In genomic region chr1:9825101-9826074, GRCh38 we compare ENCODE assay signal across 8 cellular contexts. TPM values are rescaled to one million over a fixed set of nuclear protein-coding genes. Genes with fewer than 3 reads are reported as not detected.
A peak's percentile ranks its signal among the peaks of the same experiment; 100 is the strongest.
DNase-seq lines count a peak whose midpoint lies in the region; ATAC-seq, FAIRE-seq and TF ChIP-seq lines count a peak whose summit lies in the region.

No MANE protein-coding gene starts in this region.

- TF ChIP-seq CTCF in IMR-90 (conservative IDR thresholded peaks at IDR 0.05; ENCODE audit: low read depth, low read length) (no peak), brain microvascular endothelial cell (IDR thresholded peaks at IDR 0.05; ENCODE audit: low read depth, low read length, missing control alignments) (no peak)

- H3K9me3 ChIP-seq in IMR-90 (ENCODE audit: control insufficient read depth, insufficient read depth, low read length): no peaks in the 10 kb centered on the region
- H3K9me3 ChIP-seq in iPS-18a (ENCODE audit: control insufficient read depth, low read depth, low read length): no peaks in the 10 kb centered on the region
- no peaks in the 10 kb centered on the region for H3K9me3 ChIP-seq in small intestine (ENCODE audit: control insufficient read depth, low read depth)

- no TSS peak for BruUV-seq in IMR-90 (replicated peaks; lab: Mats Ljungman, UMichigan)

- H3K4me1 ChIP-seq in IMR-90 (ENCODE audit: control insufficient read depth, insufficient read depth, low read length): 0 out of 2 replicates have a peak, but pooled peaks cover 2% of the 10 kb centered on the region
- peaks cover 20% of the 10 kb centered on the region for H3K4me1 ChIP-seq in iPS-18a (ENCODE audit: control insufficient read depth, low read depth, low read length)
- peaks cover 0 to 3% of the 10 kb centered on the region in 2 donors for H3K4me1 ChIP-seq in small intestine (ENCODE audit: control insufficient read depth in 2 of 2, insufficient read depth in 1 of 2, low read depth in 1 of 2, low read length in 1 of 2)

- H2AFZ ChIP-seq in IMR-90 (replicated peaks; ENCODE audit: low read length, poor library complexity): peak overlapping the region; percentile 80

- no peak overlapping the region for H2BK5ac ChIP-seq in IMR-90 (ENCODE audit: low read depth, low read length, poor library complexity, severe bottlenecking)

- H4K20me1 ChIP-seq in IMR-90 (ENCODE audit: insufficient read depth, low read length): peaks cover 22% of the 10 kb centered on the region; the same call in 1 of the 2 replicates

- H3K9ac ChIP-seq in IMR-90 (ENCODE audit: low read depth, low read length) (no peak overlapping the region), iPS-18a (ENCODE audit: low read length) (no peak overlapping the region)

- H3K27me3 ChIP-seq in IMR-90 (ENCODE audit: control insufficient read depth, insufficient read depth, low read length) (no peaks in the 10 kb centered on the region), brain microvascular endothelial cell (replicated peaks) (no peaks in the 10 kb centered on the region), iPS-18a (ENCODE audit: control insufficient read depth, insufficient read depth, low read length) (peaks cover 41% of the 10 kb centered on the region), small intestine (ENCODE audit: control insufficient read depth in 2 of 2, insufficient read depth in 2 of 2, low read length in 2 of 2) (no peaks in the 10 kb centered on the region)

- POLR2A ChIA-PET in IMR-90 (lab: Charles Lee; ENCODE audit: unreplicated experiment): no interaction called here

- no peak for TF ChIP-seq POLR2A in IMR-90 (IDR thresholded peaks at IDR 0.05; ENCODE audit: low read depth, low read length)

- FAIRE-seq in small intestine (lab: Jason Lieb, UNC): no peak

- peak; percentile 6 for ATAC-seq in IMR-90 (ENCODE audit: low read depth)
- ATAC-seq in GM18909 (IDR thresholded peaks at IDR 0.05; ENCODE audit: poor library complexity, unreplicated experiment): no peak
- no peak for ATAC-seq in HG03139 (IDR thresholded peaks at IDR 0.05; ENCODE audit: unreplicated experiment)

- H3K4ac ChIP-seq in IMR-90 (ENCODE audit: low read depth, low read length): no peak overlapping the region; the same call in 1 of the 2 replicates

- peak overlapping the region; percentile 38 for H2AK9ac ChIP-seq in IMR-90 (replicated peaks; ENCODE audit: low read depth, low read length, poor library complexity)

- no peak for TF ChIP-seq RAD21 in IMR-90 (IDR thresholded peaks at IDR 0.05; ENCODE audit: low read length)

- H2AK5ac ChIP-seq in IMR-90 (ENCODE audit: low read depth, low read length): no peak overlapping the region

- no peak overlapping the region for H2BK15ac ChIP-seq in IMR-90 (ENCODE audit: low read depth, low read length)

- no peak overlapping the region for H4K8ac ChIP-seq in IMR-90 (ENCODE audit: low read depth in 2 of 2, low read length in 2 of 2)

- dilution Hi-C loops in IMR-90 (cut with HindIII; ENCODE audit: low sequenced_read_pairs, unreplicated experiment): no loop called here

- H2BK120ac ChIP-seq in IMR-90 (ENCODE audit: low read depth, low read length): no peak overlapping the region

- H4K5ac ChIP-seq in IMR-90 (ENCODE audit: low read depth, low read length): no peak overlapping the region

- no peak overlapping the region for H3K14ac ChIP-seq in IMR-90 (replicated peaks; ENCODE audit: low read depth, low read length)

- peaks cover 12 to 27% of the 10 kb centered on the region in 2 experiments for H3K79me1 ChIP-seq in IMR-90 (ENCODE audit: low read depth in 1 of 2, low read length in 2 of 2)

- CTCF ChIA-PET in IMR-90 (lab: Yijun Ruan, JAX): interaction anchor here (0.6 kb wide), 2 partner anchors 131 to 621 kb away, joined by 3 read pairs; no protein-coding TSS in a partner anchor

- H3K27ac ChIP-seq in IMR-90 (ENCODE audit: insufficient read depth, low read length): no peak overlapping the region
- H3K27ac ChIP-seq in brain microvascular endothelial cell: no peak overlapping the region
- no peak overlapping the region for H3K27ac ChIP-seq in iPS-18a (ENCODE audit: low read length)
- H3K27ac ChIP-seq in small intestine (ENCODE audit: low read depth in 1 of 2, low read length in 1 of 2): peak overlapping the region; percentile 74 to 92

- H3K56ac ChIP-seq in IMR-90 (ENCODE audit: extremely low read depth, insufficient read depth, low read length): no peak overlapping the region

- H3K36me3 ChIP-seq in IMR-90 (ENCODE audit: control insufficient read depth, insufficient read depth, low read length) (no peaks in the 10 kb centered on the region), brain microvascular endothelial cell (replicated peaks) (no peaks in the 10 kb centered on the region), iPS-18a (ENCODE audit: control insufficient read depth, low read depth, low read length) (no peaks in the 10 kb centered on the region), small intestine (ENCODE audit: control insufficient read depth in 2 of 2, insufficient read depth in 2 of 2, low read length in 2 of 2) (no peaks in the 10 kb centered on the region)

- in situ Hi-C loops in Caki2 (cut with HindIII; ENCODE audit: low pct_unique_long_range_greater_than_20kb, low sequenced_read_pairs) (no loop called here), IMR-90 (cut with MboI; ENCODE audit: low sequenced_read_pairs) (no loop called here), brain microvascular endothelial cell (cut with HindIII; ENCODE audit: low pct_ligation_motif_present, low sequenced_read_pairs) (no loop called here)

- H3K4me3 ChIP-seq in IMR-90 (ENCODE audit: insufficient read depth, low read depth, low read length) (no peak overlapping the region), brain microvascular endothelial cell (ENCODE audit: low read depth, low read length) (no peak overlapping the region), iPS-18a (ENCODE audit: low read length) (peak overlapping the region; percentile 69), small intestine (ENCODE audit: low read depth in 1 of 2, low read length in 2 of 2) (no peak overlapping the region)

- H2BK20ac ChIP-seq in IMR-90 (ENCODE audit: low read depth, low read length): no peak overlapping the region

- peaks cover 7% of the 10 kb centered on the region; the same call in 1 of the 2 replicates for H3K9me1 ChIP-seq in IMR-90 (ENCODE audit: insufficient read depth, low read length)

- intact Hi-C loops in IMR-90 (cut with micrococcal nuclease): no loop called here

- H3K4me2 ChIP-seq in IMR-90 (ENCODE audit: low read depth, low read length): peak overlapping the region; percentile 10; the same call in 1 of the 2 replicates

- H4K91ac ChIP-seq in IMR-90 (ENCODE audit: insufficient read depth, low read depth, low read length): no peak overlapping the region

- no peak overlapping the region for H3K18ac ChIP-seq in IMR-90 (ENCODE audit: low read depth, low read length)

- 5% methylated on average over 3 of the region's 17 CpGs; no CpG with 5 or more reads in 1 of the 2 experiments for whole genome bisulfite sequencing in IMR-90 (ENCODE audit: extremely low coverage in 2 of 2, insufficient read length in 1 of 2), 2 experiments
- 6 to 18% (median 15%) methylated on average over 17 of the region's 17 CpGs for WGBS in small intestine, 3 donors

- DNase-seq in Caki2 (ENCODE audit: low read depth): peak; percentile 99
- DNase-seq in IMR-90: peak; percentile 51
- DNase-seq in SW480 (ENCODE audit: low spot score): peak; percentile 86
- DNase-seq in brain microvascular endothelial cell: peak; percentile 37
- DNase-seq in small intestine: peak; percentile 95

- H3K23ac ChIP-seq in IMR-90 (ENCODE audit: low read depth, low read length): no peak overlapping the region

TF ChIP-seq in IMR-90, 13 proteins besides CTCF, POLR2A, EP300 and RAD21:
- TF ChIP-seq RCOR1 (IDR thresholded peaks at IDR 0.05; ENCODE audit: insufficient replicate concordance, low read length): peak; percentile 64
- no peak for TF ChIP-seq FOS (IDR thresholded peaks at IDR 0.05; ENCODE audit: low read depth, low read length)
- TF ChIP-seq, protein P1, sequence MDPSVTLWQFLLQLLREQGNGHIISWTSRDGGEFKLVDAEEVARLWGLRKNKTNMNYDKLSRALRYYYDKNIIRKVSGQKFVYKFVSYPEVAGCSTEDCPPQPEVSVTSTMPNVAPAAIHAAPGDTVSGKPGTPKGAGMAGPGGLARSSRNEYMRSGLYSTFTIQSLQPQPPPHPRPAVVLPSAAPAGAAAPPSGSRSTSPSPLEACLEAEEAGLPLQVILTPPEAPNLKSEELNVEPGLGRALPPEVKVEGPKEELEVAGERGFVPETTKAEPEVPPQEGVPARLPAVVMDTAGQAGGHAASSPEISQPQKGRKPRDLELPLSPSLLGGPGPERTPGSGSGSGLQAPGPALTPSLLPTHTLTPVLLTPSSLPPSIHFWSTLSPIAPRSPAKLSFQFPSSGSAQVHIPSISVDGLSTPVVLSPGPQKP (IDR thresholded peaks at IDR 0.05; ENCODE audit: borderline replicate concordance, low read depth, low read length): no peak
- no peak for TF ChIP-seq CHD1 (IDR thresholded peaks at IDR 0.05; ENCODE audit: low read depth, low read length)
- no peak for TF ChIP-seq USF2 (IDR thresholded peaks at IDR 0.05; ENCODE audit: low read depth, low read length)
- TF ChIP-seq SMC3 (IDR thresholded peaks at IDR 0.05; ENCODE audit: low read depth, low read length): no peak
- TF ChIP-seq RFX5 (IDR thresholded peaks at IDR 0.05; ENCODE audit: low read depth, low read length): no peak

RNA-seq across cellular contexts. Expression of gene CLSTN1, which starts 1.6 kb away (rescaled TPM):
- total RNA-seq in Caki2 (2014; rRNA removed; shearing (Covaris generic); ENCODE audit: low replicate concordance): 144 and 149 TPM in 2 replicates
- 30.1 and 31.9 TPM in 2 replicates for total RNA-seq in IMR-90 (2012; rRNA removed)
- 55.0 and 72.2 TPM in 2 replicates for polyA plus RNA-seq in IMR-90 (2012; rRNA removed)
- polyA plus RNA-seq in IMR-90 (2012; cell fraction: cytosol; rRNA removed): 61.7 and 74.8 TPM in 2 replicates
- polyA plus RNA-seq in IMR-90 (2012; cell fraction: nucleus; rRNA removed; ENCODE audit: low replicate concordance): 63.4 and 67.9 TPM in 2 replicates
- 10 to 100 TPM; 29.2 to 50.6 (median 33.1) TPM for polyA plus RNA-seq in small intestine

Comparison
In these comparisons a context has a peak if more than half of its experiments do, and no peak if none do; other contexts are left out.
1. DNase-seq: peak in every context shown above with its lines; median percentile 99 in Caki2; 95 in small intestine; 86 in SW480; 51 in IMR-90; 37 in brain microvascular endothelial cell.
2. H3K27ac ChIP-seq: peak in small intestine (2 of 2); none in IMR-90 (single experiment), brain microvascular endothelial cell (single experiment) and iPS-18a (single experiment).